In the genomic region with DNA sequence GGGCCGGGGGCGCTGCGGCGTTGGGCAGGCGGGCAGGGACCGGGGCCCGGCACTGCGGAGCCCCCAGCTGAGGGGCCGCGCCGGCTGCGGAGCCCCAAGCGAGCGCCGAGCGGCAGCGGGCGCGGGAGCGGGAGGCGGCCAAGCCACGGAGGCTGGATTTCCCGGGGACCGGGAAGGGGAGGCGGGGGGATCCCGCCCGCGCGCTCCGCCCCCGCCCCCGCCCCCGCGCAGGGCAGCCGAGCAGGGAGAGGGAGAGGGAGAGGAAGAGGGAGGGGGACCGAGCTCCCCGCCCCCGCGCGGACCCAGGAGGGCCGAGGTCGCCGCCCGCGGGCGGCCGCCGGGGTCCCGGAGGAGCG, we compare ENCODE assay signal across 7 cellular contexts. TPM values are rescaled to one million over a fixed set of nuclear protein-coding genes. Genes with fewer than 3 reads are reported as not detected.
DNase-seq lines count a peak whose midpoint lies in the region; ATAC-seq and TF ChIP-seq lines count a peak whose summit lies in the region.

A gene with protein sequence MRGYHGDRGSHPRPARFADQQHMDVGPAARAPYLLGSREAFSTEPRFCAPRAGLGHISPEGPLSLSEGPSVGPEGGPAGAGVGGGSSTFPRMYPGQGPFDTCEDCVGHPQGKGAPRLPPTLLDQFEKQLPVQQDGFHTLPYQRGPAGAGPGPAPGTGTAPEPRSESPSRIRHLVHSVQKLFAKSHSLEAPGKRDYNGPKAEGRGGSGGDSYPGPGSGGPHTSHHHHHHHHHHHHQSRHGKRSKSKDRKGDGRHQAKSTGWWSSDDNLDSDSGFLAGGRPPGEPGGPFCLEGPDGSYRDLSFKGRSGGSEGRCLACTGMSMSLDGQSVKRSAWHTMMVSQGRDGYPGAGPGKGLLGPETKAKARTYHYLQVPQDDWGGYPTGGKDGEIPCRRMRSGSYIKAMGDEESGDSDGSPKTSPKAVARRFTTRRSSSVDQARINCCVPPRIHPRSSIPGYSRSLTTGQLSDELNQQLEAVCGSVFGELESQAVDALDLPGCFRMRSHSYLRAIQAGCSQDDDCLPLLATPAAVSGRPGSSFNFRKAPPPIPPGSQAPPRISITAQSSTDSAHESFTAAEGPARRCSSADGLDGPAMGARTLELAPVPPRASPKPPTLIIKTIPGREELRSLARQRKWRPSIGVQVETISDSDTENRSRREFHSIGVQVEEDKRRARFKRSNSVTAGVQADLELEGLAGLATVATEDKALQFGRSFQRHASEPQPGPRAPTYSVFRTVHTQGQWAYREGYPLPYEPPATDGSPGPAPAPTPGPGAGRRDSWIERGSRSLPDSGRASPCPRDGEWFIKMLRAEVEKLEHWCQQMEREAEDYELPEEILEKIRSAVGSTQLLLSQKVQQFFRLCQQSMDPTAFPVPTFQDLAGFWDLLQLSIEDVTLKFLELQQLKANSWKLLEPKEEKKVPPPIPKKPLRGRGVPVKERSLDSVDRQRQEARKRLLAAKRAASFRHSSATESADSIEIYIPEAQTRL (minus strand): TSS at position 154 of the 356 bp plus-strand sequence. CDS start 24,267 bp downstream, outside the sequence.

- peaks cover 6% of the 10 kb centered on the region for H3K4me1 Mint-ChIP-seq in HFFc6 (ENCODE audit: low read depth)

- H3K4me1 ChIP-seq in osteoblast (ENCODE audit: insufficient read depth, low read length) = no peaks in the 10 kb centered on the region

- H3K27ac Mint-ChIP-seq in HFFc6 = no peak within 1 kb of the TSS

- H3K9me3 Mint-ChIP-seq in HFFc6 = no peaks in the 10 kb centered on the region

- H3K4me2 ChIP-seq in osteoblast (ENCODE audit: insufficient read depth, low read length) = no peak within 1 kb of the TSS

- TF ChIP-seq CTCF in GM12875 (IDR thresholded peaks at IDR 0.05; ENCODE audit: borderline replicate concordance, insufficient read depth, low read depth, low read length) (no peak), osteoblast (IDR thresholded peaks at IDR 0.05; ENCODE audit: extremely low read depth, low read depth, low read length) (no peak), HFFc6 (IDR thresholded peaks at IDR 0.05) (no peak)

- H3K9me3 ChIP-seq in osteoblast (ENCODE audit: low read depth, low read length) = no peaks in the 10 kb centered on the region

- H3K79me2 ChIP-seq in osteoblast (ENCODE audit: insufficient read depth, low read length) = no peaks in the 10 kb centered on the region

- peaks cover 6% of the 10 kb centered on the region; the same call in 1 of the 2 replicates for H3K36me3 Mint-ChIP-seq in HFFc6 (ENCODE audit: low read depth)

- peaks cover 58% of the 10 kb centered on the region for H3K27me3 ChIP-seq in osteoblast (ENCODE audit: insufficient read depth, low read length)

- no peaks in the 10 kb centered on the region for H3K36me3 ChIP-seq in osteoblast (ENCODE audit: insufficient read depth, low read length)

- H2AFZ ChIP-seq in osteoblast (ENCODE audit: low read length) = no peak within 1 kb of the TSS

- H3K4me3 ChIP-seq in GM12875 (ENCODE audit: low read depth, low read length) (peak within 1 kb of the TSS; percentile 1), osteoblast (ENCODE audit: insufficient read depth, low read length) (no peak within 1 kb of the TSS)

- no peak within 1 kb of the TSS for H3K27ac ChIP-seq in osteoblast (ENCODE audit: low read depth, low read length)

- H3K27me3 Mint-ChIP-seq in HFFc6 (ENCODE audit: insufficient read depth) = peaks cover 39% of the 10 kb centered on the region

- no peak within 1 kb of the TSS; the same call in 1 of the 2 replicates for H3K4me3 Mint-ChIP-seq in HFFc6

- H4K20me1 ChIP-seq in osteoblast (ENCODE audit: insufficient read depth, low read length) = no peaks in the 10 kb centered on the region

- no peak for ATAC-seq in HG03025 (IDR thresholded peaks at IDR 0.05; ENCODE audit: low FRiP score, unreplicated experiment)

- DNase-seq in NCI-H2227 treated with DMSO at 0.1 percent for 48 hours (lab: John Stamatoyannopoulos, UW) = peak; percentile 63
- DNase-seq in cerebellar cortex (ENCODE audit: low spot score) = peak; percentile 51
- peak; percentile 86 for DNase-seq in osteoblast (ENCODE audit: insufficient read length, low spot score, missing footprints)
- no peak for DNase-seq in SW 1271 (lab: John Stamatoyannopoulos, UW)
- DNase-seq in HFFc6 = no peak

RNA-seq across cellular contexts. Expression of the gene that starts here (rescaled TPM):
- total RNA-seq in osteoblast = under 0.01 TPM in 1 of 2 replicates, not detected in the other
- under 1 TPM in 1 of 6 experiments, not detected in 5; 0.07 TPM for total RNA-seq in HFFc6 (2021; fragmentation: NEBNext Ultra II Directional; extraction: Animal tissue kit (Norgen Biotek cat#: 25700))

Comparison
In these comparisons a context has a peak if more than half of its experiments do, and no peak if none do; other contexts are left out.
1. Peak in DNase-seq in osteoblast; RNA of the gene not detected or under 1 TPM.
2. DNase-seq: peak in NCI-H2227 treated with DMSO at 0.1 percent for 48 hours (single experiment) and cerebellar cortex (single experiment); none in SW 1271 (0 of 2) and HFFc6 (single experiment).